In the genomic region with DNA sequence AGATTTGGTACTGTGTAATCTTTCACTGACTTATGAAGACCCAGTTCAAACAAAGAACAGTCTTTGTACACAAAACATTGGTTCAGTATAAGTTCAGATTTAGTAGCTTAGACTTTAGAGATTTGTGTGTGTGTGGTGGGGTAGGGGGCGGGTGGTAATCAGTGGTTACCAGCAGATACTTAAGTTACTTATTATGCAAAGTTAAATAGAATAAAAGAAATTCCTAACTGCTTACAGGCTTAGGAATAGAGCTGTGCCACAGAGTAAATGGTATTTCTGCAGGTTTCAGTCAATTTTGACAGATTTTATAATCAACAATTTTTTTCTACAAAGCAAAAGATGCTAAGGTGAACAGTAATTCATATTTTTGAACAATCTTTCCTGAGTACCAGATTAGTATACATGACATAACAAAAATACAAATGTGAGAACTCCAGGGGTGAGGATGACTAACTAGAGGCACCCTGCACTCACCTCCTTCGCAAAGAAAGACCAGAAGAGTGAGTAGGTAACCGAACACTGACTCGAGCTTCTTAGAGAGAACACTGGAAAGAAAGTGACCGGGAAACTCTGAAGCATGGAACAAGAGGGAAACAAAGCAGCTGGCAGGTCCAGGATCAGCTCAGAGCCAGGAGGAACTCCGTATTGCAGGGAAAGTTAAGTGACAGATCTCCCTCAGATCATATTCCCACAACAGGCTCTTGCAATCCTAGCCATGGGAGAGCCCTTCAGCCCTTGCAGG, we compare ENCODE assay signal across 28 cellular contexts.
"Had no signal": no experiment of that assay in that cellular context is flagged by ENCODE, and none has a peak within 500 bp of the region (broad histone marks: within the 10 kb centered on the region; RNA-seq: fewer than 3 reads in every experiment).

No MANE protein-coding gene starts in this region.

- H3K4me3 ChIP-seq: body of pancreas, esophagus muscularis mucosa, hepatocyte, lower lobe of right lung, stomach, suprapubic skin, transverse colon had no signal

- H3K36me3 ChIP-seq: esophagus muscularis mucosa, lower lobe of right lung, neutrophil, stomach, suprapubic skin, transverse colon had no signal

- FAIRE-seq: endothelial cell of umbilical vein, frontal cortex, small intestine, urothelium cell line had no signal

- H3K4me3 Mint-ChIP-seq: activated CD4-positive, alpha-beta T cell treated with anti-CD3 and anti-CD28 coated beads, Interleukin-2, amount 10 ng/mL, durations not matched to agents 7 days and 5 days; activated CD8-positive, alpha-beta T cell treated with anti-CD3 and anti-CD28 coated beads, Interleukin-2, amount 10 ng/mL, durations not matched to agents 7 days and 5 days; activated naive CD4-positive, alpha-beta T cell treated with anti-CD3 and anti-CD28 coated beads, Interleukin-2, amount 50 U/mL, for 24 hours; activated T-helper 1 cell treated with anti-CD3 and anti-CD28 coated beads, Interleukin-12 subunit alpha, Interleukin-12 subunit beta, Interleukin-2, Interleukin-4 antibody, amounts not matched to agents 30 ng/mL and 10 ng/mL and 1 ng/mL, durations not matched to agents 14 hours and 24 hours and 36 hours; dendritic cell treated with granulocyte-macrophage colony-stimulating factor and Interleukin-4, amounts not matched to agents 40 ng/mL and 50 ng/mL, for 4 days; naive thymus-derived CD8-positive, alpha-beta T cell; stimulated activated effector memory CD8-positive, alpha-beta T cell treated with anti-CD3 and anti-CD28 coated beads, Interleukin-12 subunit alpha, Interleukin-12 subunit beta, amount 100 ng/mL, for 72 hours had no signal

- H3K4me1 ChIP-seq: body of pancreas, esophagus muscularis mucosa, lower lobe of right lung, stomach, suprapubic skin, transverse colon had no signal

- H3K27ac Mint-ChIP-seq: activated CD4-positive, alpha-beta T cell treated with anti-CD3 and anti-CD28 coated beads, Interleukin-2, amount 10 ng/mL, durations not matched to agents 7 days and 5 days; activated CD8-positive, alpha-beta T cell treated with anti-CD3 and anti-CD28 coated beads, Interleukin-2, amount 10 ng/mL, durations not matched to agents 7 days and 5 days; activated naive CD4-positive, alpha-beta T cell treated with anti-CD3 and anti-CD28 coated beads, Interleukin-2, amount 50 U/mL, for 24 hours; activated T-helper 1 cell treated with anti-CD3 and anti-CD28 coated beads, Interleukin-12 subunit alpha, Interleukin-12 subunit beta, Interleukin-2, Interleukin-4 antibody, amounts not matched to agents 30 ng/mL and 10 ng/mL and 1 ng/mL, durations not matched to agents 14 hours and 24 hours and 36 hours; dendritic cell treated with granulocyte-macrophage colony-stimulating factor and Interleukin-4, amounts not matched to agents 40 ng/mL and 50 ng/mL, for 4 days; naive thymus-derived CD8-positive, alpha-beta T cell; stimulated activated effector memory CD8-positive, alpha-beta T cell treated with anti-CD3 and anti-CD28 coated beads, Interleukin-12 subunit alpha, Interleukin-12 subunit beta, amount 100 ng/mL, for 72 hours had no signal

- H3K27ac ChIP-seq: body of pancreas, esophagus muscularis mucosa, hepatocyte, lower lobe of right lung, neutrophil, stomach, suprapubic skin, transverse colon, VCaP had no signal

- H3K36me3 Mint-ChIP-seq: activated naive CD4-positive, alpha-beta T cell treated with anti-CD3 and anti-CD28 coated beads, Interleukin-2, amount 50 U/mL, for 24 hours; naive thymus-derived CD8-positive, alpha-beta T cell; stimulated activated effector memory CD8-positive, alpha-beta T cell treated with anti-CD3 and anti-CD28 coated beads, Interleukin-12 subunit alpha, Interleukin-12 subunit beta, amount 100 ng/mL, for 72 hours had no signal

- H3K27me3 Mint-ChIP-seq: activated CD4-positive, alpha-beta T cell treated with anti-CD3 and anti-CD28 coated beads, Interleukin-2, amount 10 ng/mL, durations not matched to agents 7 days and 5 days; activated naive CD4-positive, alpha-beta T cell treated with anti-CD3 and anti-CD28 coated beads, Interleukin-2, amount 50 U/mL, for 24 hours; dendritic cell treated with granulocyte-macrophage colony-stimulating factor and Interleukin-4, amounts not matched to agents 40 ng/mL and 50 ng/mL, for 4 days; naive thymus-derived CD8-positive, alpha-beta T cell had no signal

- H2AFZ ChIP-seq: hepatocyte had no signal

- H3K4me1 Mint-ChIP-seq: activated CD4-positive, alpha-beta T cell treated with anti-CD3 and anti-CD28 coated beads, Interleukin-2, amount 10 ng/mL, durations not matched to agents 7 days and 5 days; activated naive CD4-positive, alpha-beta T cell treated with anti-CD3 and anti-CD28 coated beads, Interleukin-2, amount 50 U/mL, for 24 hours; naive thymus-derived CD8-positive, alpha-beta T cell; stimulated activated effector memory CD8-positive, alpha-beta T cell treated with anti-CD3 and anti-CD28 coated beads, Interleukin-12 subunit alpha, Interleukin-12 subunit beta, amount 100 ng/mL, for 72 hours had no signal

- H3K79me2 ChIP-seq: hepatocyte had no signal

- H3K4me2 ChIP-seq: hepatocyte had no signal

- DNase-seq: activated CD4-positive, alpha-beta T cell treated with anti-CD3 and anti-CD28 coated beads, Interleukin-2, amount 10 ng/mL, durations not matched to agents 7 days and 5 days; activated CD4-positive, CD25-positive, alpha-beta regulatory T cell treated with anti-CD3 and anti-CD28 coated beads, Interleukin-2, amount 50 U/mL, for 72 hours; activated CD8-positive, alpha-beta T cell treated with anti-CD3 and anti-CD28 coated beads, Interleukin-2, amount 10 ng/mL, durations not matched to agents 7 days and 5 days; activated gamma-delta T cell treated with Interleukin-2 at 50 U/mL for 16 hours; anterior cingulate cortex; body of pancreas; effector CD8-positive, alpha-beta T cell; glutamatergic neuron; islet precursor cell; left colon; lower lobe of right lung; naive thymus-derived CD8-positive, alpha-beta T cell; small intestine; stimulated activated CD4-positive, alpha-beta T cell treated with anti-CD3 and anti-CD28 coated beads, Interleukin-2, amount 100 ng/mL, for 24 hours; stomach; transverse colon had no signal

- H3K27me3 ChIP-seq: body of pancreas, esophagus muscularis mucosa, hepatocyte, neutrophil, stomach, suprapubic skin, transverse colon had no signal

- H3K9me3 ChIP-seq: body of pancreas, esophagus muscularis mucosa, lower lobe of right lung, neutrophil, stomach, transverse colon had no signal

- H3K9me3 Mint-ChIP-seq: activated CD4-positive, alpha-beta T cell treated with anti-CD3 and anti-CD28 coated beads, Interleukin-2, amount 10 ng/mL, durations not matched to agents 7 days and 5 days; activated T-helper 1 cell treated with anti-CD3 and anti-CD28 coated beads, Interleukin-12 subunit alpha, Interleukin-12 subunit beta, Interleukin-2, Interleukin-4 antibody, amounts not matched to agents 30 ng/mL and 10 ng/mL and 1 ng/mL, durations not matched to agents 14 hours and 24 hours and 36 hours; dendritic cell treated with granulocyte-macrophage colony-stimulating factor and Interleukin-4, amounts not matched to agents 40 ng/mL and 50 ng/mL, for 4 days had no signal
